In the genomic region with DNA sequence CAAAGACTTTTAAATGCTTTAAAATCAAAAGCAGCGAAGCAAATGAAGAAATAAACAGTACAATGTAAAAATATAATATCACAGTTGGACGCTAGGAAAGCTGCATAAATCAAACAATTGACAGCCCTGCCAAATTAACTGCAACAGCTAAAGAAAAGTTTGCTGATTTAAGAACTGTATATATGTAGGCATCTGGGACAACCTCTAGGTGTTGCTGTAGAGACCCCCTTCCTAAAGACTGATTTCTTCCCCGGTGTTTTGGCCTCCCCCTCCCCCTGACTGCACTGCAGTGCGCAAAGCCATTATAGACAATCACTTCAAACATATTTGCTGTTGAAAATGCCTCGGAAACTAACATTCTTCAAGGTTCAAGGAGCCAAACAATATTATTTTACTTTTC, we compare ENCODE assay signal across 8 cellular contexts. TPM values are rescaled to one million over a fixed set of nuclear protein-coding genes. Genes with fewer than 3 reads are reported as not detected.
DNase-seq lines count a peak whose midpoint lies in the region; ATAC-seq and TF ChIP-seq lines count a peak whose summit lies in the region.

No MANE protein-coding gene starts in this region.

- no peaks in the 10 kb centered on the region for H3F3A ChIP-seq in OCI-LY1 (ENCODE audit: insufficient read depth, low read length)

- no peaks in the 10 kb centered on the region for H3K79me2 ChIP-seq in OCI-LY1 (ENCODE audit: insufficient read depth, low read length)

- no peaks in the 10 kb centered on the region for H3K27me3 ChIP-seq in OCI-LY1 (ENCODE audit: insufficient read depth, low read length)

- DNase-seq in DMS53 (lab: John Stamatoyannopoulos, UW) (peak; percentile 25), DMS53 treated with DMSO at 0.1 percent for 48 hours (lab: John Stamatoyannopoulos, UW; ENCODE audit: unreplicated experiment) (no peak), choroid plexus epithelial cell (ENCODE audit: low read depth) (peak; percentile 54), myocyte (ENCODE audit: low read depth) (peak; percentile 5), HT-29 (ENCODE audit: low spot score) (no peak)

- H3K9me3 ChIP-seq in OCI-LY1 (ENCODE audit: low read length): no peaks in the 10 kb centered on the region

- H3K4me3 ChIP-seq in OCI-LY1 (ENCODE audit: low read depth, low read length, poor library complexity, severe bottlenecking) (peak overlapping the region; percentile 64), choroid plexus epithelial cell (ENCODE audit: low read depth, low read length) (peak overlapping the region; percentile 77)

- no peaks in the 10 kb centered on the region for H4K20me1 ChIP-seq in OCI-LY1 (ENCODE audit: insufficient read depth, low read length)

- peaks cover 24% of the 10 kb centered on the region for H3K4me1 ChIP-seq in OCI-LY1 (ENCODE audit: insufficient read depth, low read length, severe bottlenecking)

- ATAC-seq in HG02610 (IDR thresholded peaks at IDR 0.05; ENCODE audit: unreplicated experiment) (peak; percentile 28), esophagus mucosa (no peak)

- no peaks in the 10 kb centered on the region for H3K9me2 ChIP-seq in OCI-LY1 (ENCODE audit: low read depth, low read length)

- no peak overlapping the region for H3K27ac ChIP-seq in OCI-LY1 (ENCODE audit: low read depth, low read length, poor library complexity, severe bottlenecking)

- H3K9ac ChIP-seq in OCI-LY1 (ENCODE audit: low read length): peak overlapping the region; percentile 47; the same call in 1 of the 2 replicates

- H2AFZ ChIP-seq in OCI-LY1 (ENCODE audit: low read length): no peak overlapping the region

- no peaks in the 10 kb centered on the region for H3K36me3 ChIP-seq in OCI-LY1 (ENCODE audit: insufficient read depth, low read length)

- TF ChIP-seq CTCF in OCI-LY1 (IDR thresholded peaks at IDR 0.05; ENCODE audit: low read length): peak; percentile 49
- peak; percentile 61 for TF ChIP-seq CTCF in choroid plexus epithelial cell (conservative IDR thresholded peaks at IDR 0.05; ENCODE audit: low read depth, low read length)

- peak overlapping the region; percentile 78 for H3K4me2 ChIP-seq in OCI-LY1 (ENCODE audit: low read length)

RNA-seq across cellular contexts. Expression of gene ELOVL4, which starts 1.1 kb away (rescaled TPM):
- total RNA-seq in myocyte: 1.9 and 2.2 TPM in 2 replicates
- 1.1 TPM for polyA plus RNA-seq in myocyte (2012)
- not detected in 2 replicates for total RNA-seq in HT-29 (2014; rRNA removed; shearing (Covaris generic))
- total RNA-seq in esophagus mucosa: 6.8 TPM

RNA-seq across cellular contexts. Expression of gene TTK, which starts 58.2 kb away (rescaled TPM):
- total RNA-seq in myocyte: 0.40 and 1.1 TPM in 2 replicates
- 0.10 TPM for polyA plus RNA-seq in myocyte (2012)
- 13.5 TPM in 2 replicates for total RNA-seq in HT-29 (2014; rRNA removed; shearing (Covaris generic))
- total RNA-seq in esophagus mucosa: 11.0 TPM

Comparison
In these comparisons a context has a peak if more than half of its experiments do, and no peak if none do; other contexts are left out.
1. DNase-seq: peak in DMS53 (single experiment), choroid plexus epithelial cell (single experiment) and myocyte (single experiment); none in DMS53 treated with DMSO at 0.1 percent for 48 hours (single experiment) and HT-29 (single experiment).